ENCODE assay signal across 1 cellular context in genomic region chr11:70668204-70669202, GRCh38.
TF ChIP-seq lines count a peak whose summit lies in the region.

No MANE protein-coding gene starts in this region.

TF ChIP-seq in HepG2, 621 proteins besides CTCF, POLR2A, EP300 and RAD21 (continued from another document):
- 0 out of 2 replicates have a peak, but pooled peaks have one; percentile 18 for TF ChIP-seq ZNF263 (CRISPR knock-in tag; IDR thresholded peaks at IDR 0.05)
- TF ChIP-seq SALL2 (CRISPR knock-in tag; IDR thresholded peaks at IDR 0.05) = peak; percentile 47; the same call in 1 of the 2 replicates
- TF ChIP-seq, protein P1, sequence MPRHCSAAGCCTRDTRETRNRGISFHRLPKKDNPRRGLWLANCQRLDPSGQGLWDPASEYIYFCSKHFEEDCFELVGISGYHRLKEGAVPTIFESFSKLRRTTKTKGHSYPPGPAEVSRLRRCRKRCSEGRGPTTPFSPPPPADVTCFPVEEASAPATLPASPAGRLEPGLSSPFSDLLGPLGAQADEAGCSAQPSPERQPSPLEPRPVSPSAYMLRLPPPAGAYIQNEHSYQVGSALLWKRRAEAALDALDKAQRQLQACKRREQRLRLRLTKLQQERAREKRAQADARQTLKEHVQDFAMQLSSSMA (CRISPR knock-in tag; IDR thresholded peaks at IDR 0.05) = no peak
- 0 out of 2 replicates have a peak, but pooled peaks have one; percentile 4 for TF ChIP-seq RXRB (CRISPR knock-in tag; IDR thresholded peaks at IDR 0.05; ENCODE audit: borderline replicate concordance)
- peak; percentile 54 for TF ChIP-seq ZFP36 (IDR thresholded peaks at IDR 0.05; ENCODE audit: borderline replicate concordance, low read depth, low read length, partially characterized antibody)
- TF ChIP-seq ATF5 (CRISPR knock-in tag; IDR thresholded peaks at IDR 0.05; ENCODE audit: low read depth) = no peak
